Comparison of ENCODE assay signal across 27 cellular contexts in genomic region chr5:5314166-5314565, GRCh38.
"Had no signal": no experiment of that assay in that cellular context is flagged by ENCODE, and none has a peak within 500 bp of the region (broad histone marks: within the 10 kb centered on the region; RNA-seq: fewer than 3 reads in every experiment).

No MANE protein-coding gene starts in this region.

- H3K27me3 ChIP-seq: dorsolateral prefrontal cortex, gastroesophageal sphincter, neutrophil, ovary, sigmoid colon, transverse colon had no signal

- H3K27me3 Mint-ChIP-seq: activated B cell treated with CpG ODN at 0.5 μM for 24 hours; activated CD8-positive, alpha-beta T cell treated with anti-CD3 and anti-CD28 coated beads for 36 hours; activated T-helper 17 cell treated with anti-CD3 and anti-CD28 coated beads, Interleukin-2, amount 50 U/mL, for 72 hours; central memory CD8-positive, alpha-beta T cell; memory B cell; natural killer cell treated with Interleukin-12 subunit alpha and Interleukin-12 subunit beta and Interleukin-15 and Interleukin-18, amount 100 ng/mL, for 72 hours had no signal

- H3K27ac ChIP-seq: coronary artery, gastroesophageal sphincter, neutrophil, ovary, prostate gland, sigmoid colon, transverse colon had no signal

- H3K9me3 Mint-ChIP-seq: activated CD8-positive, alpha-beta T cell treated with anti-CD3 and anti-CD28 coated beads for 36 hours; activated T-cell treated with anti-CD3 and anti-CD28 coated beads, Interleukin-2, amount 50 U/mL, for 4 hours; activated T-helper 17 cell treated with anti-CD3 and anti-CD28 coated beads, Interleukin-2, amount 50 U/mL, for 72 hours; central memory CD8-positive, alpha-beta T cell had no signal

- DNase-seq: activated B cell treated with CpG ODN at 0.5 μM for 24 hours; activated CD4-positive, alpha-beta T cell treated with anti-CD3 and anti-CD28 coated beads, Interleukin-2, amount 50 U/mL, for 1 hour; activated CD8-positive, alpha-beta T cell treated with anti-CD3 and anti-CD28 coated beads for 36 hours; activated naive CD4-positive, alpha-beta T cell; activated T-cell treated with anti-CD3 and anti-CD28 coated beads, Interleukin-2, amount 50 U/mL, for 4 hours; effector memory CD4-positive, alpha-beta T cell; erythroblast; hippocampal formation; immature natural killer cell; kidney; ovary; sigmoid colon; stimulated activated CD4-positive, alpha-beta T cell treated with anti-CD3 and anti-CD28 coated beads, Interleukin-15, amount 100 ng/mL, for 24 hours; stimulated activated CD4-positive, alpha-beta T cell treated with anti-CD3 and anti-CD28 coated beads, Interleukin-2, amount 100 ng/mL, for 24 hours; stimulated activated naive CD4-positive, alpha-beta T cell treated with Interleukin-2 at 50 U/mL for 16 hours; T-helper 2 cell; transverse colon had no signal

- H3K4me1 ChIP-seq: gastroesophageal sphincter, sigmoid colon, transverse colon had no signal

- H3K4me3 Mint-ChIP-seq: activated B cell treated with CpG ODN at 0.5 μM for 24 hours; activated CD8-positive, alpha-beta T cell treated with anti-CD3 and anti-CD28 coated beads for 36 hours; activated T-cell treated with anti-CD3 and anti-CD28 coated beads, Interleukin-2, amount 50 U/mL, for 4 hours; activated T-helper 17 cell treated with anti-CD3 and anti-CD28 coated beads, Interleukin-2, amount 50 U/mL, for 72 hours; central memory CD8-positive, alpha-beta T cell; immature natural killer cell; memory B cell; natural killer cell treated with Interleukin-12 subunit alpha and Interleukin-12 subunit beta and Interleukin-15 and Interleukin-18, amount 100 ng/mL, for 72 hours had no signal

- H3K4me3 ChIP-seq: coronary artery, dorsolateral prefrontal cortex, gastroesophageal sphincter, ovary, prostate gland, sigmoid colon, transverse colon had no signal

- H3K9me3 ChIP-seq: gastroesophageal sphincter, neutrophil, ovary, prostate gland, sigmoid colon, transverse colon had no signal

- H3K36me3 ChIP-seq: gastroesophageal sphincter, neutrophil, ovary, prostate gland, sigmoid colon, transverse colon had no signal

- H3K4me1 Mint-ChIP-seq: activated B cell treated with CpG ODN at 0.5 μM for 24 hours; activated T-helper 17 cell treated with anti-CD3 and anti-CD28 coated beads, Interleukin-2, amount 50 U/mL, for 72 hours; central memory CD8-positive, alpha-beta T cell; immature natural killer cell; memory B cell had no signal

- H3K27ac Mint-ChIP-seq: activated B cell treated with CpG ODN at 0.5 μM for 24 hours; activated CD8-positive, alpha-beta T cell treated with anti-CD3 and anti-CD28 coated beads for 36 hours; activated naive CD4-positive, alpha-beta T cell treated with anti-CD3 and anti-CD28 coated beads, Interleukin-2, amount 50 U/mL, for 72 hours; activated T-helper 17 cell treated with anti-CD3 and anti-CD28 coated beads, Interleukin-2, amount 50 U/mL, for 72 hours; immature natural killer cell; memory B cell; natural killer cell treated with Interleukin-12 subunit alpha and Interleukin-12 subunit beta and Interleukin-15 and Interleukin-18, amount 100 ng/mL, for 72 hours had no signal

- H3K36me3 Mint-ChIP-seq: immature natural killer cell; natural killer cell treated with Interleukin-12 subunit alpha and Interleukin-12 subunit beta and Interleukin-15 and Interleukin-18, amount 100 ng/mL, for 72 hours had no signal
